ENCODE assay signal across 10 cellular contexts in genomic region chr9:127767909-127768331, GRCh38. TPM values are rescaled to one million over a fixed set of nuclear protein-coding genes. Genes with fewer than 3 reads are reported as not detected.
A peak's percentile ranks its signal among the peaks of the same experiment; 100 is the strongest.
DNase-seq lines count a peak whose midpoint lies in the region; ATAC-seq and TF ChIP-seq lines count a peak whose summit lies in the region.
"Had no signal": no experiment of that assay in that cellular context is flagged by ENCODE, and none has a peak within 500 bp of the region (broad histone marks: within the 10 kb centered on the region; RNA-seq: fewer than 3 reads in every experiment).

No MANE protein-coding gene starts in this region.

- no TSS peak for BruUV-seq in OCI-LY7 (replicated peaks; lab: Mats Ljungman, UMichigan)

- no peaks in the 10 kb centered on the region for H3K27me3 ChIP-seq in spleen (replicated peaks in 1 of 7)

- H3K9me3 ChIP-seq in OCI-LY7 (ENCODE audit: low read length) (no peaks in the 10 kb centered on the region), spleen (no peaks in the 10 kb centered on the region)

- intact Hi-C loops in OCI-LY7 (cut with micrococcal nuclease; ENCODE audit: unreplicated experiment): no loop called here
- intact Hi-C loops in spleen (cut with DNase I; ENCODE audit: low total_unique reads): no loop called here

- no peak for TF ChIP-seq CTCF in OCI-LY7 (conservative IDR thresholded peaks at IDR 0.05; ENCODE audit: low read length)
- TF ChIP-seq CTCF in spleen (IDR thresholded peaks at IDR 0.05 in 8 of 11, conservative IDR thresholded peaks at IDR 0.05 in 3 of 11): no peak
- TF ChIP-seq CTCF in foreskin fibroblast (IDR thresholded peaks at IDR 0.05; ENCODE audit: low read depth, low read length): no peak

- 49 to 65% (median 56%) methylated on average over 11 to 13 of the region's 13 CpGs for WGBS in spleen, 5 donors

- H3K4me3 ChIP-seq in OCI-LY7 (ENCODE audit: low read depth, low read length, poor library complexity, severe bottlenecking): no peak overlapping the region
- H3K4me3 ChIP-seq in spleen: peak overlapping the region in 7 of 8 donors; percentile 13 to 85 (median 61)
- no peak overlapping the region for H3K4me3 ChIP-seq in foreskin fibroblast (ENCODE audit: low read depth in 1 of 2, low read length in 2 of 2)

- peak overlapping the region; percentile 31; the same call in 1 of the 2 replicates for H3K4me2 ChIP-seq in OCI-LY7 (ENCODE audit: low read length)

- H3K79me2 ChIP-seq in OCI-LY7 (ENCODE audit: insufficient read depth, low read depth, low read length): peaks cover 19% of the 10 kb centered on the region; the same call in 1 of the 2 replicates

- no peak overlapping the region for H2AFZ ChIP-seq in OCI-LY7 (ENCODE audit: low read length)

- DNase-seq in OCI-LY7 (ENCODE audit: low spot score) (no peak), left kidney (ENCODE audit: low read depth, low spot score) (peak; percentile 81), spleen (no peak), foreskin fibroblast (no peak), NCI-H2029 treated with DMSO at 0.1 percent for 48 hours (lab: John Stamatoyannopoulos, UW) (no peak)
- DNase-seq: activated gamma-delta T cell, NCI-H1436 had no signal

- H3K27ac ChIP-seq in OCI-LY7 (ENCODE audit: low read depth, low read length, poor library complexity, severe bottlenecking) (peak overlapping the region; percentile 7), angular gyrus (ENCODE audit: low read depth, low read length) (peak overlapping the region; percentile 26), spleen (peak overlapping the region; percentile 48 to 92 (median 87))

- 0 out of 2 replicates have a peak, but pooled peaks cover 6% of the 10 kb centered on the region for H4K20me1 ChIP-seq in OCI-LY7 (ENCODE audit: insufficient read depth, low read length)

- H3K36me3 ChIP-seq in OCI-LY7 (ENCODE audit: insufficient read depth, low read length) (peaks cover 69% of the 10 kb centered on the region), spleen (peaks cover 0 to 75% (median 25%) of the 10 kb centered on the region in 6 donors)

- CTCF ChIA-PET in OCI-LY7 (lab: Charles Lee; ENCODE audit: unreplicated experiment): no interaction called here

- peaks cover 44% of the 10 kb centered on the region for H3K4me1 ChIP-seq in OCI-LY7 (ENCODE audit: insufficient read depth, low read length, poor library complexity, severe bottlenecking)
- H3K4me1 ChIP-seq in spleen: peaks cover 61 to 100% (median 93%) of the 10 kb centered on the region in 6 donors

- H3K9me2 ChIP-seq in OCI-LY7 (ENCODE audit: insufficient read depth, low read length): no peaks in the 10 kb centered on the region

- no peak for TF ChIP-seq POLR2A in spleen (IDR thresholded peaks at IDR 0.05)

- POLR2A ChIA-PET in OCI-LY7 (lab: Charles Lee): interaction anchor here (1.4 to 1.6 kb wide), 3 partner anchors 11 to 38 kb away, joined by 4 to 8 read pairs (median 4); partner anchors contain the start of genes SH2D3C and TOR2A

- ATAC-seq in GM19455 (IDR thresholded peaks at IDR 0.05; ENCODE audit: unreplicated experiment) (no peak), GM21619 (IDR thresholded peaks at IDR 0.05; ENCODE audit: unreplicated experiment) (no peak)

RNA-seq across cellular contexts. Expression of gene SH2D3C, which starts 10.5 kb away (rescaled TPM):
- total RNA-seq in OCI-LY7 (2014; rRNA removed; shearing (Covaris generic)): 38.5 and 40.0 TPM in 2 replicates
- total RNA-seq in OCI-LY7 (2022): 39.1 and 45.7 TPM in 2 replicates
- total RNA-seq in spleen: 10 to 100 TPM; 44.7 to 85.4 (median 61.2) TPM
- 10 to 100 TPM; 27.0 to 51.1 (median 34.3) TPM for polyA plus RNA-seq in spleen

RNA-seq across cellular contexts. Expression of gene CDK9, which starts 17.9 kb away (rescaled TPM):
- total RNA-seq in OCI-LY7 (2014; rRNA removed; shearing (Covaris generic)): 69.8 and 80.0 TPM in 2 replicates
- total RNA-seq in OCI-LY7 (2022) (123 and 136 TPM in 2 replicates), spleen (100 to 1,000 TPM in 4 of 7 donors, 10 to 100 TPM in 3; 68.3 to 149 (median 103) TPM)
- polyA plus RNA-seq in spleen: 10 to 100 TPM; 49.2 to 87.6 (median 87.1) TPM

RNA-seq across cellular contexts. Expression of gene TOR2A, which starts 32.8 kb away (rescaled TPM):
- 8.9 and 13.9 TPM in 2 replicates for total RNA-seq in OCI-LY7 (2014; rRNA removed; shearing (Covaris generic))
- 17.9 and 21.6 TPM in 2 replicates for total RNA-seq in OCI-LY7 (2022)
- 10 to 100 TPM; 16.8 to 36.5 (median 24.5) TPM for total RNA-seq in spleen
- 10 to 100 TPM; 17.9 to 29.1 (median 18.4) TPM for polyA plus RNA-seq in spleen

RNA-seq across cellular contexts. Expression of gene FPGS, which starts 34.8 kb away (rescaled TPM):
- total RNA-seq in OCI-LY7 (2014; rRNA removed; shearing (Covaris generic)): 136 and 147 TPM in 2 replicates
- total RNA-seq in OCI-LY7 (2022) (132 and 165 TPM in 2 replicates), spleen (10 to 100 TPM; 33.3 to 94.6 (median 72.3) TPM)
- polyA plus RNA-seq in spleen: 10 to 100 TPM; 39.5 to 73.7 (median 60.5) TPM

RNA-seq across cellular contexts. Expression of gene TTC16, which starts 52.0 kb away (rescaled TPM):
- total RNA-seq in OCI-LY7 (2014; rRNA removed; shearing (Covaris generic)): not detected in 2 replicates
- total RNA-seq in OCI-LY7 (2022) (not detected in 2 replicates), spleen (1 to 10 TPM in 6 of 7 donors, under 1 TPM in 1; 0.60 to 3.1 (median 2.0) TPM)
- under 1 TPM; 0.12 to 0.98 (median 0.61) TPM for polyA plus RNA-seq in spleen

Comparison
In these comparisons a context has a peak if more than half of its experiments do, and no peak if none do; other contexts are left out.
1. H3K27ac ChIP-seq: peak in every context shown above with its lines; median percentile 87 in spleen; 26 in angular gyrus; 7 in OCI-LY7.
2. H3K4me3 ChIP-seq: peak in spleen (7 of 8); none in OCI-LY7 (single experiment) and foreskin fibroblast (0 of 2).